ENCODE assay signal across 8 cellular contexts in the genomic region with DNA sequence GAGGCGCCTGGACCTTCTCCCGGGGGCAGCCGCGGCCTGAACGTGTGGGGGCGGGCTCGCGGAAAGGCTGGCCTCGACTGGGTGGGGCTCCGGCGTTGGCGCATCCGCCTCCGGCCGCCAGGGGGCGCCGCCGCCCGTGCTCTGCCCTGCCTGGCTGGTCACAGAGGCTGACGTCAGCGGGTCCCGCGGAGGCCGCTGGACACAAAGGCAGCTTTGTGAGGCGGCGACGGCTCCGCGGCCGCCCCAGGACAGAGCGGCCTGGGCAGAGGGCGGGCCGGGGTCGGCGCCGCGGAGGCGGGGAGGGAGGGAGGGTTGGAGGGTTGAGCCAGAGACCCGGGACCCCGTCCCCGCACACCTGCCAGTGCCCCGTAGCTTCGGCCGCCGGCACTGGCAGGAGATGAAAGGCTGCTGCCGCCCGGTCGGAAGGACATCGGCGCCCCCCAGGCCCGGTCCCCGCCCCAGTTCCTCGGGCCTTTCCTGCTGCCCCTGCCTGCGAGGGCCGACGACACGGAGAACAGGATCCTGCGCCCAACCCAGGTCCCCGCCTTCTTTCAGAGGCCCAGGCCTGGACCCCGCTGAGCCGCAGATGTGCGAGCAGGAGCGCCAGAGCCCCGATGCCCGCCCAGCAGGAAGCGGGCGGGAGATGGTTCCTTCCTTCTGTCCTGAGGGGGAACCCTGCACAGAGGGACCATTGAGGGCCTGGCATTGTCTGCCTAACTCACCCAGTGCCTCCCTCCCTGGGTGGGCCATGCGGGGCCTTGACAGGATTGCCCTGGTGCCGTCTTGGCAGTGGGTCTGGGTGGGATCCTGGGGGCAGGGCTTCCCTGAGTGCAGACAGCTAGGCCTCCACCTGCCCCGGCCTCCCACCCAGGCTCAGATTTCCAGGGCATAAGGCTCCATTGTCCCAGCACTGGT. TPM values are rescaled to one million over a fixed set of nuclear protein-coding genes. Genes with fewer than 3 reads are reported as not detected.
A peak's percentile ranks its signal among the peaks of the same experiment; 100 is the strongest.
DNase-seq lines count a peak whose midpoint lies in the region; FAIRE-seq and TF ChIP-seq lines count a peak whose summit lies in the region.

No MANE protein-coding gene starts in this region.

- H3K36me3 Mint-ChIP-seq in neural crest cell (ENCODE audit: low read depth): peaks cover 5% of the 10 kb centered on the region

- no peak for FAIRE-seq in D721Med (lab: Jason Lieb, UNC)

- no peaks in the 10 kb centered on the region for H3K27me3 ChIP-seq in stomach

- peak overlapping the region; percentile 77 for H3K4me3 Mint-ChIP-seq in neural crest cell

- peak overlapping the region; percentile 90 to 99 (median 96) for H3K27ac ChIP-seq in stomach

- no peaks in the 10 kb centered on the region for H3K27me3 Mint-ChIP-seq in neural crest cell (ENCODE audit: low read depth)

- H3K27ac Mint-ChIP-seq in neural crest cell (ENCODE audit: unreplicated experiment): peak overlapping the region; percentile 97

- TF ChIP-seq CTCF in D721Med (IDR thresholded peaks at IDR 0.05; ENCODE audit: insufficient read depth, missing control alignments) (peak; percentile 84), GM20000 (IDR thresholded peaks at IDR 0.05; ENCODE audit: extremely low read depth, missing control alignments) (peak; percentile 97), neural crest cell (conservative IDR thresholded peaks at IDR 0.05) (peak; percentile 99), stomach (IDR thresholded peaks at IDR 0.05) (peak in 5 of 7 experiments; percentile 94 to 100 (median 99))

- intact Hi-C loops in stomach (cut with DNase I; ENCODE audit: low total_unique reads): no loop called here

- H3K36me3 ChIP-seq in stomach: peaks cover 29 to 39% (median 35%) of the 10 kb centered on the region in 4 donors

- peaks cover 64% of the 10 kb centered on the region for H3K4me1 Mint-ChIP-seq in neural crest cell

- H3K9me3 ChIP-seq in stomach: no peaks in the 10 kb centered on the region

- 1 to 3% (median 1%) methylated on average over 17 to 70 of the region's 70 CpGs for WGBS in stomach, 5 donors

- H3K9me3 Mint-ChIP-seq in neural crest cell: no peaks in the 10 kb centered on the region

- DNase-seq in D721Med (ENCODE audit: insufficient read length, low spot score) (peak; percentile 100), GM20000 (ENCODE audit: low spot score) (peak; percentile 99), HuH-7 (ENCODE audit: low spot score) (peak; percentile 94), activated gamma-delta T cell (lab: John Stamatoyannopoulos, UW) (peak; percentile 77), fibroblast of the conjunctiva (ENCODE audit: low read depth) (peak; percentile 76), neural crest cell (ENCODE audit: low read depth, low spot score) (peak; percentile 94), stomach (peak; percentile 96)

- H3K4me1 ChIP-seq in stomach: peaks cover 31 to 75% (median 43%) of the 10 kb centered on the region in 4 donors

- TF ChIP-seq POLR2A in Raji (IDR thresholded peaks at IDR 0.05; ENCODE audit: insufficient read depth, low read depth, low read length) (peak; percentile 29; the same call in 1 of the 2 replicates), stomach (IDR thresholded peaks at IDR 0.05) (no peak)

- no peak for TF ChIP-seq EP300 in stomach (IDR thresholded peaks at IDR 0.05)

- H3K4me3 ChIP-seq in stomach: peak overlapping the region; percentile 40 to 50 (median 48)

RNA-seq across cellular contexts. Expression of gene SEMA3B, which starts 8.7 kb away (rescaled TPM):
- total RNA-seq in neural crest cell (2.3 and 2.9 TPM in 2 replicates), stomach (100 to 1,000 TPM in 4 of 5 donors, 10 to 100 TPM in 1; 53.6 to 310 (median 129) TPM)
- 10 to 100 TPM; 40.1 to 79.9 (median 42.0) TPM for polyA plus RNA-seq in stomach

RNA-seq across cellular contexts. Expression of gene LSMEM2, which starts 18.6 kb away (rescaled TPM):
- total RNA-seq in neural crest cell: not detected in 2 replicates
- total RNA-seq in stomach: not detected
- under 1 TPM in 2 of 3 donors, not detected in 1; 0.31 to 0.58 TPM for polyA plus RNA-seq in stomach

RNA-seq across cellular contexts. Expression of gene GNAI2, which starts 24.3 kb away (rescaled TPM):
- total RNA-seq in neural crest cell (176 and 190 TPM in 2 replicates), stomach (100 to 1,000 TPM in 2 of 5 donors, 10 to 100 TPM in 3; 73.7 to 211 (median 98.5) TPM)
- 10 to 100 TPM; 61.1 to 73.5 (median 68.3) TPM for polyA plus RNA-seq in stomach

RNA-seq across cellular contexts. Expression of gene IFRD2, which starts 31.9 kb away (rescaled TPM):
- total RNA-seq in neural crest cell (69.2 and 77.1 TPM in 2 replicates), stomach (100 to 1,000 TPM in 3 of 5 donors, 10 to 100 TPM in 2; 69.9 to 254 (median 193) TPM)
- 100 to 1,000 TPM in 2 of 3 donors, 10 to 100 TPM in 1; 98.1 to 118 (median 108) TPM for polyA plus RNA-seq in stomach

RNA-seq across cellular contexts. Expression of gene HYAL3, which starts 38.9 kb away (rescaled TPM):
- total RNA-seq in neural crest cell (2.9 and 4.4 TPM in 2 replicates), stomach (1 to 10 TPM in 3 of 5 donors, not detected in 2; 1.3 to 3.9 (median 1.3) TPM)
- polyA plus RNA-seq in stomach: 1 to 10 TPM; 5.0 to 7.9 (median 7.7) TPM

Comparison
In these comparisons a context has a peak if more than half of its experiments do, and no peak if none do; other contexts are left out.
1. Peak in every context shown above with its lines: DNase-seq, H3K4me3 ChIP-seq and H3K27ac ChIP-seq.
2. RNA of gene SEMA3B, which starts 8.7 kb away (total RNA-seq): 53.6 to 310 TPM in stomach; 2.3 to 2.9 TPM in neural crest cell; every median in the first group is over 10 times any median in the second.